ENCODE assay signal across 8 cellular contexts in genomic region chr4:56910172-56910967, GRCh38. TPM values are rescaled to one million over a fixed set of nuclear protein-coding genes. Genes with fewer than 3 reads are reported as not detected.
DNase-seq lines count a peak whose midpoint lies in the region; ATAC-seq and TF ChIP-seq lines count a peak whose summit lies in the region.

No MANE protein-coding gene starts in this region.

- peaks cover 22% of the 10 kb centered on the region for H3K4me1 ChIP-seq in cardiac muscle cell (ENCODE audit: low read depth)

- peaks cover 57% of the 10 kb centered on the region for H3K4me1 Mint-ChIP-seq in activated naive CD8-positive, alpha-beta T cell (ENCODE audit: low read depth)
- peaks cover 37% of the 10 kb centered on the region for H3K4me1 Mint-ChIP-seq in type B pancreatic cell (ENCODE audit: unreplicated experiment)

- peaks cover 9% of the 10 kb centered on the region for H3K36me3 ChIP-seq in cardiac muscle cell
- no peaks in the 10 kb centered on the region for H3K36me3 ChIP-seq in kidney epithelial cell (ENCODE audit: control insufficient read depth, insufficient read depth, low read length)

- intact Hi-C loops in left ventricle myocardium superior (cut with micrococcal nuclease), result no loop called here

- DNase-seq in cardiac muscle cell (ENCODE audit: low read depth in 1 of 2, low spot score in 1 of 2), result peak in 1 of 2 donors; percentile 18
- DNase-seq in left ventricle myocardium superior, result no peak
- DNase-seq in kidney epithelial cell (ENCODE audit: low read depth), result no peak
- DNase-seq in type B pancreatic cell (ENCODE audit: extremely low spot score, unreplicated experiment), result no peak
- DNase-seq in NK-92 treated with Interleukin-12 subunit alpha and Interleukin-12 subunit beta, amount 100 ng/mL, for 24 hours (lab: John Stamatoyannopoulos, UW), result no peak
- DNase-seq in kidney glomerular epithelial cell (lab: John Stamatoyannopoulos, UW), result no peak

- H3K27ac Mint-ChIP-seq in activated naive CD8-positive, alpha-beta T cell, result peak overlapping the region; percentile 93
- H3K27ac Mint-ChIP-seq in type B pancreatic cell, result peak overlapping the region; percentile 98

- ATAC-seq in left ventricle myocardium superior (no peak), GM21825 (IDR thresholded peaks at IDR 0.05; ENCODE audit: unreplicated experiment) (no peak)

- no peaks in the 10 kb centered on the region for H3K27me3 Mint-ChIP-seq in activated naive CD8-positive, alpha-beta T cell
- peaks cover 16% of the 10 kb centered on the region for H3K27me3 Mint-ChIP-seq in type B pancreatic cell

- H3K27me3 ChIP-seq in cardiac muscle cell (peaks cover 14% of the 10 kb centered on the region), kidney epithelial cell (ENCODE audit: control insufficient read depth, insufficient read depth, low read length) (no peaks in the 10 kb centered on the region)

- no peak for TF ChIP-seq CTCF in cardiac muscle cell (IDR thresholded peaks at IDR 0.05; ENCODE audit: low read depth, low read length)
- no peak for TF ChIP-seq CTCF in kidney epithelial cell (IDR thresholded peaks at IDR 0.05; ENCODE audit: insufficient read depth, low read length, poor library complexity, severe bottlenecking)
- TF ChIP-seq CTCF in type B pancreatic cell (conservative IDR thresholded peaks at IDR 0.05), result no peak

- H3K4me3 ChIP-seq in cardiac muscle cell (peak overlapping the region; percentile 95), kidney epithelial cell (ENCODE audit: low read depth, low read length) (peak overlapping the region; percentile 91)

- H3K4me3 Mint-ChIP-seq in activated naive CD8-positive, alpha-beta T cell, result peak overlapping the region; percentile 98
- peak overlapping the region; percentile 99 for H3K4me3 Mint-ChIP-seq in type B pancreatic cell

- no peaks in the 10 kb centered on the region for H3K9me3 ChIP-seq in cardiac muscle cell (ENCODE audit: low read depth)

- peak overlapping the region; percentile 99 for H3K27ac ChIP-seq in cardiac muscle cell

- H3K9me3 Mint-ChIP-seq in activated naive CD8-positive, alpha-beta T cell (ENCODE audit: low read depth), result no peaks in the 10 kb centered on the region
- no peaks in the 10 kb centered on the region for H3K9me3 Mint-ChIP-seq in type B pancreatic cell

- peaks cover 4% of the 10 kb centered on the region for H3K36me3 Mint-ChIP-seq in activated naive CD8-positive, alpha-beta T cell
- H3K36me3 Mint-ChIP-seq in type B pancreatic cell, result peaks cover 19% of the 10 kb centered on the region

RNA-seq across cellular contexts. Expression of gene REST, which starts 2.7 kb away (rescaled TPM):
- 38.4 and 66.1 TPM in 2 replicates for total RNA-seq in cardiac muscle cell
- polyA plus RNA-seq in cardiac muscle cell, result 89.0 and 130 TPM in 2 replicates
- total RNA-seq in left ventricle myocardium superior, result 24.2 TPM
- 40.7 and 46.0 TPM in 2 replicates for total RNA-seq in kidney epithelial cell
- 48.5 and 66.2 TPM in 2 replicates for total RNA-seq in type B pancreatic cell (ENCODE audit: low replicate concordance)
